ENCODE assay signal across 12 cellular contexts in the genomic region with DNA sequence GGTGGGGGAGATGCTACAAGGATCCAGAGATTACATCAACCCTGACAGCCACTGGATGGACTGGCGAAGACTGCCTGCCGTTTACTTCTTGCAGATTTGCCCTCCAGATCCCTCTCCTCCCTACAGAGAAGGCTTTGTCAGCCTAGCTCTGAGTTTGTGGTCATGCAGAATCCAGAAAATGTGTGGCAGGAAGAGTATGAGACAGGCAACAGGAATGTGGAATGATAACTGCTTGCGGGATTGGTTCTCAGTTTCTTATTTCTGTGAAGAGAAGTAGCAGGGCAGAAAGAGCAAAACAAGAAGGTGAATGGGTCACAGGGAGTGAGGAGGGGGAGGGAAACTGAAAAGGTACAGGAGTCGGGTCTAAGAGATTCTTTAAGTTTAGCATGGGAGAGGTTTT.
DNase-seq lines count a peak whose midpoint lies in the region; TF ChIP-seq lines count a peak whose summit lies in the region.
"Had no signal": no experiment of that assay in that cellular context is flagged by ENCODE, and none has a peak within 500 bp of the region (broad histone marks: within the 10 kb centered on the region; RNA-seq: fewer than 3 reads in every experiment).

No MANE protein-coding gene starts in this region.

- TF ChIP-seq CTCF in fibroblast of villous mesenchyme (IDR thresholded peaks at IDR 0.05; ENCODE audit: insufficient read depth, low read depth, low read length) = no peak
- no peak for TF ChIP-seq CTCF in smooth muscle cell (IDR thresholded peaks at IDR 0.05; ENCODE audit: borderline replicate concordance, insufficient read depth, poor library complexity, severe bottlenecking)
- TF ChIP-seq CTCF in dorsolateral prefrontal cortex (IDR thresholded peaks at IDR 0.05 in 54 of 56, conservative IDR thresholded peaks at IDR 0.05 in 2 of 56; ENCODE audit: low read depth in 1 of 56, partially characterized antibody in 56 of 56) = no peak

- H3K27me3 ChIP-seq in smooth muscle cell (ENCODE audit: low read depth) (no peaks in the 10 kb centered on the region), dorsolateral prefrontal cortex (peaks cover 0 to 20% (median 0%) of the 10 kb centered on the region in 45 donors)

- H2AFZ ChIP-seq in smooth muscle cell (ENCODE audit: low read depth) = peak overlapping the region; percentile 42

- H4K20me1 ChIP-seq in smooth muscle cell (ENCODE audit: low read depth) = no peaks in the 10 kb centered on the region

- 6% methylated on average over 4 of the region's 4 CpGs for WGBS in smooth muscle cell (ENCODE audit: low lambda C conversion rate)

- peak overlapping the region; percentile 84 for H3K27ac ChIP-seq in smooth muscle cell (ENCODE audit: low read depth)
- no peak overlapping the region for H3K27ac ChIP-seq in dorsolateral prefrontal cortex

- no peaks in the 10 kb centered on the region for H3K9me3 ChIP-seq in smooth muscle cell (replicated peaks; ENCODE audit: low read depth)

- peaks cover 29% of the 10 kb centered on the region for H3K4me1 ChIP-seq in smooth muscle cell (ENCODE audit: low read depth)

- peak; percentile 91 for DNase-seq in H4 (ENCODE audit: low spot score)
- peak; percentile 46 for DNase-seq in T1000 (lab: John Stamatoyannopoulos, UW)
- DNase-seq in fibroblast of villous mesenchyme (ENCODE audit: low read depth) = peak; percentile 89
- DNase-seq in smooth muscle cell (lab: John Stamatoyannopoulos, UW; ENCODE audit: unreplicated experiment) = no peak
- DNase-seq in DMS153 (lab: John Stamatoyannopoulos, UW) = no peak
- no peak for DNase-seq in stimulated activated naive CD4-positive, alpha-beta T cell treated with Interleukin-2 at 50 U/mL for 16 hours (lab: John Stamatoyannopoulos, UW)
- no peak for DNase-seq in dorsolateral prefrontal cortex
- DNase-seq in cerebellar nuclear complex (lab: John Stamatoyannopoulos, UW) = no peak
- DNase-seq: KBM-7; left colon; NCI-H774; stimulated activated CD4-positive, alpha-beta T cell treated with anti-CD3 and anti-CD28 coated beads, Interleukin-12 subunit alpha, Interleukin-12 subunit beta, amount 100 ng/mL, for 4 hours had no signal

- H3F3A ChIP-seq in smooth muscle cell (ENCODE audit: low read depth) = peaks cover 16% of the 10 kb centered on the region

- H3K79me2 ChIP-seq in smooth muscle cell (ENCODE audit: low read depth) = no peaks in the 10 kb centered on the region

- H3K4me2 ChIP-seq in smooth muscle cell = peak overlapping the region; percentile 48

- H3K36me3 ChIP-seq in smooth muscle cell (ENCODE audit: low read depth) = no peaks in the 10 kb centered on the region

- H3K9ac ChIP-seq in smooth muscle cell (ENCODE audit: low read depth) = peak overlapping the region; percentile 24

- no peak overlapping the region for H3K4me3 ChIP-seq in fibroblast of villous mesenchyme (ENCODE audit: low read depth, low read length)
- H3K4me3 ChIP-seq in smooth muscle cell = no peak overlapping the region
- no peak overlapping the region for H3K4me3 ChIP-seq in dorsolateral prefrontal cortex

- intact Hi-C loops in dorsolateral prefrontal cortex (cut with DNase I) = no loop called here

Comparison
In these comparisons a context has a peak if more than half of its experiments do, and no peak if none do; other contexts are left out.
1. DNase-seq: peak in H4 (single experiment), T1000 (single experiment) and fibroblast of villous mesenchyme (single experiment); none in smooth muscle cell (single experiment), DMS153 (single experiment), stimulated activated naive CD4-positive, alpha-beta T cell treated with Interleukin-2 at 50 U/mL for 16 hours (single experiment), dorsolateral prefrontal cortex (0 of 10) and cerebellar nuclear complex (0 of 2).